Comparison of ENCODE assay signal across 30 cellular contexts in the genomic region with DNA sequence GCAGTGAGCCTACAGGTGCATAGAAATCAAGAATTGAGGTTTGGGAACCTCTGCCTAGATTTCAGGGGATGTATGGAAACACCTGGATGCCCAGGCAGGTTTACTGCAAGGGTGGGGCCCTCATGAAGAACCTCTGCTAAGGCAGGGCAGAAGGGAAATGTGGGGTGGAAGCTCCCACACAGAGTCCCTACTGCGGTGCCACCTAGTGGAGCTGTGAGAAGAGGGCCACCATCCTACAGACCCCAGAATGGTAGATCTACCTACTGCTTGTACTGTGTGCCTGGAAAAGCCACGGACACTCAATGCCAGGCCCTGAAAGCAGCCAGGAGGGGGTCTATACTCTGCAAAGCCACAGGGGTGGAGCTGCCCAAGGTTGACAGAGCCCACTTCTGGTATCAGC.
DNase-seq lines count a peak whose midpoint lies in the region; ATAC-seq and TF ChIP-seq lines count a peak whose summit lies in the region.
"Had no signal": no experiment of that assay in that cellular context is flagged by ENCODE, and none has a peak within 500 bp of the region (broad histone marks: within the 10 kb centered on the region; RNA-seq: fewer than 3 reads in every experiment).

No MANE protein-coding gene starts in this region.

- no peaks in the 10 kb centered on the region for H3F3A ChIP-seq in neural progenitor cell (ENCODE audit: low read depth)

- CTCF ChIA-PET in WTC11 (lab: Charles Lee): interaction anchor here (1.2 to 1.3 kb wide), 4 partner anchors 9 to 257 kb away, joined by 3 to 4 read pairs (median 3); no protein-coding TSS in a partner anchor

- POLR2A ChIA-PET in WTC11 (lab: Charles Lee): no interaction called here

- peaks cover 4% of the 10 kb centered on the region for H3K9me3 ChIP-seq in neural progenitor cell (ENCODE audit: low read depth)
- H3K9me3 ChIP-seq: SJSA1 had no signal

- H3K4me1 ChIP-seq in neural progenitor cell: no peaks in the 10 kb centered on the region
- H3K4me1 ChIP-seq: esophagus muscularis mucosa, lower lobe of right lung, SJSA1, transverse colon had no signal

- peak; percentile 1 for DNase-seq in activated naive CD8-positive, alpha-beta T cell treated with anti-CD3 and anti-CD28 coated beads for 36 hours
- no peak for DNase-seq in activated naive CD8-positive, alpha-beta T cell treated with anti-CD3 and anti-CD28 coated beads, Interleukin-2, amount 50 U/mL, for 24 hours
- DNase-seq in WTC11 (ENCODE audit: low spot score) (peak; percentile 44), neural progenitor cell (ENCODE audit: low spot score) (no peak), NCI-H2171 treated with DMSO at 0.1 percent for 48 hours (lab: John Stamatoyannopoulos, UW) (no peak), NCI-H526 treated with DMSO at 0.1 percent for 48 hours (lab: John Stamatoyannopoulos, UW) (no peak)
- no peak for DNase-seq in activated naive CD4-positive, alpha-beta T cell treated with anti-CD3 and anti-CD28 coated beads, Interleukin-2, amount 50 U/mL, for 72 hours (ENCODE audit: low spot score in 2 of 2)
- DNase-seq: activated CD4-positive, alpha-beta T cell treated with anti-CD3 and anti-CD28 coated beads, Interleukin-2, amount 50 U/mL, for 1 hour; activated CD8-positive, alpha-beta memory T cell treated with anti-CD3 and anti-CD28 coated beads, Interleukin-2, amount 10 ng/mL, durations not matched to agents 7 days and 5 days; activated gamma-delta T cell; activated T-cell treated with anti-CD3 and anti-CD28 coated beads, Interleukin-2, amount 50 U/mL, for 4 hours; CD8-positive, alpha-beta memory T cell; cerebellar nuclear complex; DMS153; foreskin fibroblast; GOT3; head of caudate nucleus; lower lobe of right lung; naive thymus-derived CD8-positive, alpha-beta T cell; NCI-H146; NCI-H446 treated with DMSO at 0.1 percent for 48 hours; T-helper 9 cell; transverse colon had no signal

- peaks cover 7% of the 10 kb centered on the region for H3K27me3 Mint-ChIP-seq in activated naive CD8-positive, alpha-beta T cell treated with anti-CD3 and anti-CD28 coated beads for 36 hours
- peaks cover 4% of the 10 kb centered on the region for H3K27me3 Mint-ChIP-seq in activated naive CD8-positive, alpha-beta T cell treated with anti-CD3 and anti-CD28 coated beads, Interleukin-2, amount 50 U/mL, for 24 hours
- H3K27me3 Mint-ChIP-seq in WTC11 (ENCODE audit: low read depth) (peaks cover 2% of the 10 kb centered on the region; the same call in 1 of the 2 replicates), neural progenitor cell (ENCODE audit: insufficient read depth, low read depth) (peaks cover 4% of the 10 kb centered on the region)
- H3K27me3 Mint-ChIP-seq: activated CD8-positive, alpha-beta memory T cell treated with anti-CD3 and anti-CD28 coated beads, Interleukin-2, amount 10 ng/mL, durations not matched to agents 7 days and 5 days had no signal

- H3K4me3 ChIP-seq in neural progenitor cell: no peak overlapping the region
- H3K4me3 ChIP-seq: esophagus muscularis mucosa, lower lobe of right lung, SJSA1, transverse colon had no signal

- H3K4me1 Mint-ChIP-seq in activated naive CD8-positive, alpha-beta T cell treated with anti-CD3 and anti-CD28 coated beads for 36 hours: no peaks in the 10 kb centered on the region
- no peaks in the 10 kb centered on the region for H3K4me1 Mint-ChIP-seq in activated naive CD8-positive, alpha-beta T cell treated with anti-CD3 and anti-CD28 coated beads, Interleukin-2, amount 50 U/mL, for 24 hours
- no peaks in the 10 kb centered on the region for H3K4me1 Mint-ChIP-seq in WTC11
- peaks cover 11% of the 10 kb centered on the region for H3K4me1 Mint-ChIP-seq in neural progenitor cell
- H3K4me1 Mint-ChIP-seq: activated CD8-positive, alpha-beta memory T cell treated with anti-CD3 and anti-CD28 coated beads, Interleukin-2, amount 10 ng/mL, durations not matched to agents 7 days and 5 days; CD8-positive, alpha-beta memory T cell; naive thymus-derived CD8-positive, alpha-beta T cell; stimulated activated effector memory CD8-positive, alpha-beta T cell treated with anti-CD3 and anti-CD28 coated beads, Interleukin-12 subunit alpha, Interleukin-12 subunit beta, amount 100 ng/mL, for 72 hours had no signal

- H3K27ac Mint-ChIP-seq in activated naive CD8-positive, alpha-beta T cell treated with anti-CD3 and anti-CD28 coated beads for 36 hours: no peak overlapping the region
- H3K27ac Mint-ChIP-seq in activated naive CD8-positive, alpha-beta T cell treated with anti-CD3 and anti-CD28 coated beads, Interleukin-2, amount 50 U/mL, for 24 hours: no peak overlapping the region
- H3K27ac Mint-ChIP-seq in WTC11 (no peak overlapping the region), neural progenitor cell (no peak overlapping the region)
- no peak overlapping the region for H3K27ac Mint-ChIP-seq in activated naive CD4-positive, alpha-beta T cell treated with anti-CD3 and anti-CD28 coated beads, Interleukin-2, amount 50 U/mL, for 72 hours
- H3K27ac Mint-ChIP-seq: activated CD8-positive, alpha-beta memory T cell treated with anti-CD3 and anti-CD28 coated beads, Interleukin-2, amount 10 ng/mL, durations not matched to agents 7 days and 5 days; brain; CD8-positive, alpha-beta memory T cell; naive thymus-derived CD8-positive, alpha-beta T cell; stimulated activated effector memory CD8-positive, alpha-beta T cell treated with anti-CD3 and anti-CD28 coated beads, Interleukin-12 subunit alpha, Interleukin-12 subunit beta, amount 100 ng/mL, for 72 hours had no signal

- H4K20me1 ChIP-seq in neural progenitor cell (ENCODE audit: low read depth): no peaks in the 10 kb centered on the region

- H3K4me3 Mint-ChIP-seq in activated naive CD8-positive, alpha-beta T cell treated with anti-CD3 and anti-CD28 coated beads for 36 hours: no peak overlapping the region
- H3K4me3 Mint-ChIP-seq in activated naive CD8-positive, alpha-beta T cell treated with anti-CD3 and anti-CD28 coated beads, Interleukin-2, amount 50 U/mL, for 24 hours: no peak overlapping the region
- H3K4me3 Mint-ChIP-seq in WTC11: no peak overlapping the region
- no peak overlapping the region for H3K4me3 Mint-ChIP-seq in neural progenitor cell
- H3K4me3 Mint-ChIP-seq: activated CD8-positive, alpha-beta memory T cell treated with anti-CD3 and anti-CD28 coated beads, Interleukin-2, amount 10 ng/mL, durations not matched to agents 7 days and 5 days; activated T-cell treated with anti-CD3 and anti-CD28 coated beads, Interleukin-2, amount 50 U/mL, for 4 hours; brain; CD8-positive, alpha-beta memory T cell; naive thymus-derived CD8-positive, alpha-beta T cell; stimulated activated effector memory CD8-positive, alpha-beta T cell treated with anti-CD3 and anti-CD28 coated beads, Interleukin-12 subunit alpha, Interleukin-12 subunit beta, amount 100 ng/mL, for 72 hours had no signal

- peaks cover 16% of the 10 kb centered on the region for H3K9me3 Mint-ChIP-seq in activated naive CD8-positive, alpha-beta T cell treated with anti-CD3 and anti-CD28 coated beads for 36 hours
- peaks cover 26% of the 10 kb centered on the region for H3K9me3 Mint-ChIP-seq in activated naive CD8-positive, alpha-beta T cell treated with anti-CD3 and anti-CD28 coated beads, Interleukin-2, amount 50 U/mL, for 24 hours
- peaks cover 51% of the 10 kb centered on the region for H3K9me3 Mint-ChIP-seq in WTC11
- H3K9me3 Mint-ChIP-seq in neural progenitor cell: peaks cover 14% of the 10 kb centered on the region
- H3K9me3 Mint-ChIP-seq in activated naive CD4-positive, alpha-beta T cell treated with anti-CD3 and anti-CD28 coated beads, Interleukin-2, amount 50 U/mL, for 72 hours: peaks cover 10 to 23% of the 10 kb centered on the region in 2 donors

- no peak overlapping the region for H3K4me2 ChIP-seq in neural progenitor cell

- H3K27ac ChIP-seq in neural progenitor cell: no peak overlapping the region
- H3K27ac ChIP-seq: esophagus muscularis mucosa, HL-60, lower lobe of right lung, RWPE1, SJSA1, transverse colon had no signal

- no peaks in the 10 kb centered on the region for H3K36me3 ChIP-seq in neural progenitor cell
- H3K36me3 ChIP-seq: esophagus muscularis mucosa, lower lobe of right lung, SJSA1, transverse colon had no signal

- H3K79me2 ChIP-seq in neural progenitor cell (ENCODE audit: low read depth): no peaks in the 10 kb centered on the region

- no peaks in the 10 kb centered on the region for H3K36me3 Mint-ChIP-seq in activated naive CD8-positive, alpha-beta T cell treated with anti-CD3 and anti-CD28 coated beads for 36 hours
- no peaks in the 10 kb centered on the region for H3K36me3 Mint-ChIP-seq in activated naive CD8-positive, alpha-beta T cell treated with anti-CD3 and anti-CD28 coated beads, Interleukin-2, amount 50 U/mL, for 24 hours (ENCODE audit: low read depth)
- peaks cover 25% of the 10 kb centered on the region for H3K36me3 Mint-ChIP-seq in WTC11
- no peaks in the 10 kb centered on the region for H3K36me3 Mint-ChIP-seq in neural progenitor cell
- H3K36me3 Mint-ChIP-seq in activated naive CD4-positive, alpha-beta T cell treated with anti-CD3 and anti-CD28 coated beads, Interleukin-2, amount 50 U/mL, for 72 hours: peaks cover 9 to 11% of the 10 kb centered on the region in 2 donors
- H3K36me3 Mint-ChIP-seq: activated CD8-positive, alpha-beta memory T cell treated with anti-CD3 and anti-CD28 coated beads, Interleukin-2, amount 10 ng/mL, durations not matched to agents 7 days and 5 days; CD8-positive, alpha-beta memory T cell; stimulated activated effector memory CD8-positive, alpha-beta T cell treated with anti-CD3 and anti-CD28 coated beads, Interleukin-12 subunit alpha, Interleukin-12 subunit beta, amount 100 ng/mL, for 72 hours had no signal

- ATAC-seq in activated naive CD8-positive, alpha-beta T cell treated with anti-CD3 and anti-CD28 coated beads, Interleukin-2, amount 50 U/mL, for 24 hours: no peak
- ATAC-seq in WTC11: no peak; the same call in 1 of the 2 replicates
- ATAC-seq in activated naive CD4-positive, alpha-beta T cell treated with anti-CD3 and anti-CD28 coated beads, Interleukin-2, amount 50 U/mL, for 72 hours: no peak
- ATAC-seq: activated CD8-positive, alpha-beta memory T cell treated with anti-CD3 and anti-CD28 coated beads, Interleukin-2, amount 10 ng/mL, durations not matched to agents 7 days and 5 days; activated T-cell treated with anti-CD3 and anti-CD28 coated beads, Interleukin-2, amount 50 U/mL, for 4 hours; lower lobe of right lung; naive thymus-derived CD8-positive, alpha-beta T cell; stimulated activated effector memory CD8-positive, alpha-beta T cell treated with anti-CD3 and anti-CD28 coated beads, Interleukin-12 subunit alpha, Interleukin-12 subunit beta, amount 100 ng/mL, for 72 hours had no signal

- TF ChIP-seq CTCF in GM12873 (IDR thresholded peaks at IDR 0.05; ENCODE audit: insufficient read depth, low read depth, low read length, missing control alignments) (peak; percentile 44), WTC11 (IDR thresholded peaks at IDR 0.05) (no peak), neural progenitor cell (IDR thresholded peaks at IDR 0.05) (peak; percentile 26)

- H3K9ac ChIP-seq in neural progenitor cell: no peak overlapping the region

- H2AFZ ChIP-seq in neural progenitor cell (replicated peaks): no peak overlapping the region

- H3K27me3 ChIP-seq in neural progenitor cell: no peaks in the 10 kb centered on the region
- H3K27me3 ChIP-seq: esophagus muscularis mucosa, SJSA1, transverse colon had no signal

TF ChIP-seq in WTC11, 78 proteins besides CTCF, POLR2A, EP300 and RAD21 (continues in another document):
- no peak for TF ChIP-seq SMAD3 (CRISPR knock-in tag; IDR thresholded peaks at IDR 0.05; ENCODE audit: borderline replicate concordance)

Comparison
In these comparisons a context has a peak if more than half of its experiments do, and no peak if none do; other contexts are left out.
1. DNase-seq: peak in activated naive CD8-positive, alpha-beta T cell treated with anti-CD3 and anti-CD28 coated beads for 36 hours (single experiment) and WTC11 (single experiment); none in activated naive CD8-positive, alpha-beta T cell treated with anti-CD3 and anti-CD28 coated beads, Interleukin-2, amount 50 U/mL, for 24 hours (single experiment), neural progenitor cell (single experiment), NCI-H2171 treated with DMSO at 0.1 percent for 48 hours (single experiment), activated naive CD4-positive, alpha-beta T cell treated with anti-CD3 and anti-CD28 coated beads, Interleukin-2, amount 50 U/mL, for 72 hours (0 of 2) and NCI-H526 treated with DMSO at 0.1 percent for 48 hours (single experiment).